In genomic region chr21:15130751-15131150, GRCh38 we compare ENCODE assay signal across 31 cellular contexts.
"Had no signal": no experiment of that assay in that cellular context is flagged by ENCODE, and none has a peak within 500 bp of the region (broad histone marks: within the 10 kb centered on the region; RNA-seq: fewer than 3 reads in every experiment).

No MANE protein-coding gene starts in this region.

- H3K4me2 ChIP-seq: SK-N-SH had no signal

- H3K9me3 ChIP-seq: body of pancreas, SJCRH30, SK-N-SH had no signal

- H3K4me1 ChIP-seq: SJCRH30 had no signal

- H3K9ac ChIP-seq: SK-N-SH had no signal

- H3K27ac Mint-ChIP-seq: activated CD4-positive, alpha-beta memory T cell treated with anti-CD3 and anti-CD28 coated beads, Interleukin-2, amount 10 ng/mL, durations not matched to agents 7 days and 5 days; activated CD4-positive, alpha-beta T cell treated with anti-CD3 and anti-CD28 coated beads for 36 hours; activated naive CD4-positive, alpha-beta T cell treated with anti-CD3 and anti-CD28 coated beads, Interleukin-2, amount 10 ng/mL, durations not matched to agents 7 days and 5 days; activated naive CD8-positive, alpha-beta T cell treated with anti-CD3 and anti-CD28 coated beads for 36 hours; activated T-helper 17 cell treated with anti-CD3 and anti-CD28 coated beads, Interleukin-2, amount 50 U/mL, for 72 hours had no signal

- ATAC-seq: activated CD4-positive, alpha-beta T cell treated with anti-CD3 and anti-CD28 coated beads for 36 hours; activated T-helper 17 cell treated with anti-CD3 and anti-CD28 coated beads, Interleukin-2, amount 50 U/mL, for 72 hours; body of pancreas; Panc1 had no signal

- H3K36me3 ChIP-seq: SJCRH30, WERI-Rb-1 had no signal

- H3K4me3 ChIP-seq: body of pancreas, SJCRH30 had no signal

- H3K4me3 Mint-ChIP-seq: activated CD4-positive, alpha-beta memory T cell treated with anti-CD3 and anti-CD28 coated beads, Interleukin-2, amount 10 ng/mL, durations not matched to agents 7 days and 5 days; activated CD4-positive, alpha-beta T cell treated with anti-CD3 and anti-CD28 coated beads for 36 hours; activated naive CD4-positive, alpha-beta T cell treated with anti-CD3 and anti-CD28 coated beads, Interleukin-2, amount 10 ng/mL, durations not matched to agents 7 days and 5 days; activated naive CD8-positive, alpha-beta T cell treated with anti-CD3 and anti-CD28 coated beads for 36 hours; activated T-helper 17 cell treated with anti-CD3 and anti-CD28 coated beads, Interleukin-2, amount 50 U/mL, for 72 hours; central memory CD8-positive, alpha-beta T cell had no signal

- H3K27me3 Mint-ChIP-seq: activated CD4-positive, alpha-beta memory T cell treated with anti-CD3 and anti-CD28 coated beads, Interleukin-2, amount 10 ng/mL, durations not matched to agents 7 days and 5 days; activated naive CD4-positive, alpha-beta T cell treated with anti-CD3 and anti-CD28 coated beads, Interleukin-2, amount 10 ng/mL, durations not matched to agents 7 days and 5 days; central memory CD8-positive, alpha-beta T cell had no signal

- H3K9me3 Mint-ChIP-seq: activated CD4-positive, alpha-beta memory T cell treated with anti-CD3 and anti-CD28 coated beads, Interleukin-2, amount 10 ng/mL, durations not matched to agents 7 days and 5 days; activated naive CD4-positive, alpha-beta T cell treated with anti-CD3 and anti-CD28 coated beads, Interleukin-2, amount 10 ng/mL, durations not matched to agents 7 days and 5 days; activated T-helper 17 cell treated with anti-CD3 and anti-CD28 coated beads, Interleukin-2, amount 50 U/mL, for 72 hours; central memory CD8-positive, alpha-beta T cell had no signal

- H3K27me3 ChIP-seq: body of pancreas, SJCRH30 had no signal

- H3K27ac ChIP-seq: body of pancreas, SJCRH30, WERI-Rb-1 had no signal

- DNase-seq: activated CD4-positive, alpha-beta memory T cell treated with anti-CD3 and anti-CD28 coated beads, Interleukin-2, amount 10 ng/mL, durations not matched to agents 7 days and 5 days; activated CD4-positive, alpha-beta T cell treated with anti-CD3 and anti-CD28 coated beads for 36 hours; activated CD4-positive, alpha-beta T cell treated with anti-CD3 and anti-CD28 coated beads, Interleukin-2, amount 50 U/mL, for 1 hour; activated gamma-delta T cell; activated naive CD4-positive, alpha-beta T cell treated with anti-CD3 and anti-CD28 coated beads, Interleukin-2, amount 10 ng/mL, durations not matched to agents 7 days and 5 days; activated naive CD8-positive, alpha-beta T cell treated with anti-CD3 and anti-CD28 coated beads for 36 hours; activated T-cell treated with anti-CD3 and anti-CD28 coated beads for 4 hours; activated T-cell treated with anti-CD3 and anti-CD28 coated beads, Interleukin-2, amount 50 U/mL, for 48 hours; anterior cingulate cortex; body of pancreas; Kasumi-1; KBM-7; NCI-H1092; NCI-H1417 treated with DMSO at 0.1 percent for 48 hours; NCI-H1694; NCI-H2029; NCI-H2107; NCI-H2171 treated with DMSO at 0.1 percent for 48 hours; NCI-H345; NCI-H510A; NCI-H526 treated with DMSO at 0.1 percent for 48 hours; NCI-H82; Right ventricle myocardium superior; RPMI8226; SJCRH30; SK-N-SH; T-helper 1 cell; WERI-Rb-1 had no signal

- H3K4me1 Mint-ChIP-seq: activated CD4-positive, alpha-beta memory T cell treated with anti-CD3 and anti-CD28 coated beads, Interleukin-2, amount 10 ng/mL, durations not matched to agents 7 days and 5 days; activated naive CD4-positive, alpha-beta T cell treated with anti-CD3 and anti-CD28 coated beads, Interleukin-2, amount 10 ng/mL, durations not matched to agents 7 days and 5 days; central memory CD8-positive, alpha-beta T cell had no signal

- H3K36me3 Mint-ChIP-seq: activated naive CD4-positive, alpha-beta T cell treated with anti-CD3 and anti-CD28 coated beads, Interleukin-2, amount 10 ng/mL, durations not matched to agents 7 days and 5 days had no signal
